Comparison of ENCODE assay signal across 8 cellular contexts in genomic region chr20:25360631-25361286, GRCh38. TPM values are rescaled to one million over a fixed set of nuclear protein-coding genes. Genes with fewer than 3 reads are reported as not detected.
DNase-seq lines count a peak whose midpoint lies in the region; ATAC-seq and TF ChIP-seq lines count a peak whose summit lies in the region.

No MANE protein-coding gene starts in this region.

- H3K27me3 Mint-ChIP-seq in Caco-2 (ENCODE audit: insufficient read depth, unreplicated experiment): no peaks in the 10 kb centered on the region
- no peaks in the 10 kb centered on the region for H3K27me3 Mint-ChIP-seq in WTC11 (ENCODE audit: low read depth)

- no peaks in the 10 kb centered on the region for H3K27me3 ChIP-seq in Caco-2 (replicated peaks; ENCODE audit: control insufficient read depth, insufficient read depth, low read length)

- no peak for TF ChIP-seq CTCF in Caco-2 (IDR thresholded peaks at IDR 0.05; ENCODE audit: insufficient read depth in 1 of 2, low read depth in 1 of 2, low read length in 1 of 2, severe bottlenecking in 1 of 2, unreplicated experiment in 1 of 2)
- TF ChIP-seq CTCF in WTC11 (IDR thresholded peaks at IDR 0.05): no peak
- no peak for TF ChIP-seq CTCF in mucosa of descending colon (IDR thresholded peaks at IDR 0.05)

- peaks cover 17% of the 10 kb centered on the region for H3K4me1 Mint-ChIP-seq in Caco-2 (ENCODE audit: low read depth, unreplicated experiment)
- peaks cover 61% of the 10 kb centered on the region for H3K4me1 Mint-ChIP-seq in WTC11

- peaks cover 18% of the 10 kb centered on the region for H3K36me3 Mint-ChIP-seq in Caco-2 (ENCODE audit: insufficient read depth, unreplicated experiment)
- peaks cover 15% of the 10 kb centered on the region for H3K36me3 Mint-ChIP-seq in WTC11

- CTCF ChIA-PET in Caco-2 (lab: Charles Lee) (no interaction called here), WTC11 (lab: Charles Lee) (interaction anchor here (1.1 to 1.3 kb wide), 2 partner anchors 38 to 47 kb away, joined by 5 read pairs; no protein-coding TSS in a partner anchor), HEK293T (lab: Yijun Ruan, JAX) (interaction anchor here (0.7 kb wide), 1 partner anchor 365 kb away, joined by 3 read pairs; no protein-coding TSS in a partner anchor)

- peak in 1 of 2 experiments; percentile 46 for DNase-seq in Caco-2
- DNase-seq in WTC11 (ENCODE audit: low spot score): no peak
- DNase-seq in mucosa of descending colon: no peak
- no peak for DNase-seq in HEK293T (ENCODE audit: extremely low spot score)
- DNase-seq in midbrain (lab: John Stamatoyannopoulos, UW): no peak
- DNase-seq in inferior parietal cortex (ENCODE audit: extremely low spot score): no peak
- no peak for DNase-seq in HT-29 (ENCODE audit: low spot score)

- intact Hi-C loops in Caco-2 (cut with micrococcal nuclease; ENCODE audit: unreplicated experiment): no loop called here
- intact Hi-C loops in mucosa of descending colon (cut with DNase I, micrococcal nuclease): no loop called here

- peaks cover 21% of the 10 kb centered on the region for H3K4me1 ChIP-seq in Caco-2
- H3K4me1 ChIP-seq in mucosa of descending colon (ENCODE audit: low read depth): peaks cover 4% of the 10 kb centered on the region

- ATAC-seq in HG03432 (IDR thresholded peaks at IDR 0.05; ENCODE audit: unreplicated experiment) (peak; percentile 72), WTC11 (no peak), mucosa of descending colon (peak; percentile 25)

- H3K4me3 Mint-ChIP-seq in Caco-2 (ENCODE audit: unreplicated experiment) (no peak overlapping the region), WTC11 (no peak overlapping the region)

- POLR2A ChIA-PET in Caco-2 (lab: Charles Lee) (no interaction called here), WTC11 (lab: Charles Lee) (no interaction called here), HEK293T (lab: Yijun Ruan, JAX) (interaction anchor here (0.7 to 0.8 kb wide), 2 partner anchors 8 to 47 kb away, joined by 3 read pairs; partner anchors contain the start of gene GINS1)

- no peak overlapping the region for H3K4me3 ChIP-seq in Caco-2 (ENCODE audit: low read depth, low read length)
- no peak overlapping the region for H3K4me3 ChIP-seq in mucosa of descending colon

- peaks cover 3% of the 10 kb centered on the region; the same call in 1 of the 2 replicates for H3K36me3 ChIP-seq in Caco-2 (ENCODE audit: control insufficient read depth, insufficient read depth, low read length)
- no peaks in the 10 kb centered on the region for H3K36me3 ChIP-seq in mucosa of descending colon (ENCODE audit: low read depth)

- no TSS peak for BruUV-seq in Caco-2 (replicated peaks; lab: Mats Ljungman, UMichigan)

- peak overlapping the region; percentile 40 for H3K27ac Mint-ChIP-seq in Caco-2 (ENCODE audit: unreplicated experiment)
- H3K27ac Mint-ChIP-seq in WTC11: peak overlapping the region; percentile 94

- H3K9me3 Mint-ChIP-seq in Caco-2 (ENCODE audit: unreplicated experiment) (no peaks in the 10 kb centered on the region), WTC11 (peaks cover 11% of the 10 kb centered on the region)

- H3K9me3 ChIP-seq in Caco-2: 0 out of 2 replicates have a peak, but pooled peaks cover 5% of the 10 kb centered on the region
- H3K9me3 ChIP-seq in mucosa of descending colon: no peaks in the 10 kb centered on the region

TF ChIP-seq in WTC11, 78 proteins besides CTCF, POLR2A, EP300 and RAD21:
- TF ChIP-seq ZMAT4 (CRISPR knock-in tag; IDR thresholded peaks at IDR 0.05): no peak
- TF ChIP-seq E2F5 (CRISPR knock-in tag; IDR thresholded peaks at IDR 0.05): no peak
- no peak for TF ChIP-seq PREB (CRISPR knock-in tag; IDR thresholded peaks at IDR 0.05; ENCODE audit: borderline replicate concordance)
- TF ChIP-seq NR3C1 (CRISPR knock-in tag; conservative IDR thresholded peaks at IDR 0.05; ENCODE audit: low read depth): no peak
- TF ChIP-seq JAZF1 (CRISPR knock-in tag; IDR thresholded peaks at IDR 0.05): no peak
- TF ChIP-seq JUN (CRISPR knock-in tag; IDR thresholded peaks at IDR 0.05): no peak

TF ChIP-seq in HEK293T, 16 proteins besides CTCF, POLR2A, EP300 and RAD21:
- TF ChIP-seq FOXK2 (IDR thresholded peaks at IDR 0.05): no peak
- no peak for TF ChIP-seq SP1 (IDR thresholded peaks at IDR 0.05)
- no peak for TF ChIP-seq FOXA1 (IDR thresholded peaks at IDR 0.05)
- no peak for TF ChIP-seq HDGF (IDR thresholded peaks at IDR 0.05; ENCODE audit: borderline replicate concordance)
- TF ChIP-seq TARDBP (IDR thresholded peaks at IDR 0.05): no peak
- no peak for TF ChIP-seq CTBP1 (IDR thresholded peaks at IDR 0.05; ENCODE audit: borderline replicate concordance)
- no peak for TF ChIP-seq BHLHE40 (IDR thresholded peaks at IDR 0.05; ENCODE audit: borderline replicate concordance)
- no peak for TF ChIP-seq NFRKB (IDR thresholded peaks at IDR 0.05)
- no peak for TF ChIP-seq ELF4 (IDR thresholded peaks at IDR 0.05)
- no peak for TF ChIP-seq L3MBTL2 (conservative IDR thresholded peaks at IDR 0.05)
- TF ChIP-seq LEF1 (IDR thresholded peaks at IDR 0.05; ENCODE audit: borderline replicate concordance): no peak
- no peak for TF ChIP-seq ARNT (IDR thresholded peaks at IDR 0.05)

RNA-seq across cellular contexts. Expression of gene ABHD12, which starts 29.9 kb away (rescaled TPM):
- 84.9 and 104 TPM in 2 replicates for total RNA-seq in Caco-2 (2022)
- 63.1 to 68.7 TPM (median 68.2 TPM) in 3 replicates for total RNA-seq in WTC11 (2021)
- 10 to 100 TPM; 47.3 to 65.5 (median 59.5) TPM for total RNA-seq in mucosa of descending colon
- 93.6 and 105 TPM in 2 replicates for total RNA-seq in HT-29 (2014; rRNA removed; shearing (Covaris generic))

RNA-seq across cellular contexts. Expression of gene GINS1, which starts 46.7 kb away (rescaled TPM):
- total RNA-seq in Caco-2 (2022) (48.7 and 50.9 TPM in 2 replicates), WTC11 (2021) (69.8 to 71.6 TPM (median 70.4 TPM) in 3 replicates), mucosa of descending colon (1 to 10 TPM; 1.8 to 8.6 (median 1.9) TPM)
- 20.2 and 21.1 TPM in 2 replicates for total RNA-seq in HT-29 (2014; rRNA removed; shearing (Covaris generic))
